In the genomic region with DNA sequence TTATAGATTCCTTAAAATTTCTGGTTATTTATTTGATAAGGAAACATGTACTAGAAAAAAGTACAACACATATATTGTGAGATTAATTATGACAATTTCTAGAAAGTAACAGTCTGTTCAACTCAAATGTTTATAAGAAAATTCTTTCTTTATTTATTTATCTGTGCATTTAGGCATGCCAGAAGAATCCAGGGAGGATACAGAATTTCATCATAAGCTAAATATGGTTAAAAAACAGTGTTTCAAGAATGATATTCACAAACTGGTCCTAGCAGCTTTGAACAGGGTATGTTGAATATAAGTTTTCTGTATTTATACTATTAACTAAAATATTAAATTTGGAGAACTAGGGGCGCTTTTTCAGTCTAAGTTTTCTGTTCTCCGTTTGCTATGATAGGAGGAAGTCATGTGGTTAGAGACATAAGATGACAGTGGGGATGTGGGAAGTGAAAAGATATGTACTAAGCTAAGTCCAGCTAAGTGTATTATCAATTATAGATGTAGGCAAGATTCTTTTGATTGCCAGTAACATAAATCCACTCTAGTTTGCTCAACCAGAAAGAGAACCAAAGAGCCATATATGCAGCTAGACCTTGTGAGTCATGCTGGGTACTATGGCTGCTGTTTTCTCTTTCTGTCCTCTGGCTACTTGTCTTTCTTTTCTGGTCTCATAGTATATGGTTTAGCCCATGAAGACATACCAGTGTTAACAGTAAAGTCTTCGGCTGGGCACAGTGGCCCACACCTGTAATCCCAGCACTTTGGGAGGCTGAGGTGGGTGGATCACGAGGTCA, we compare ENCODE assay signal across 19 cellular contexts. TPM values are rescaled to one million over a fixed set of nuclear protein-coding genes. Genes with fewer than 3 reads are reported as not detected.
DNase-seq lines count a peak whose midpoint lies in the region; ATAC-seq, FAIRE-seq and TF ChIP-seq lines count a peak whose summit lies in the region.
"Had no signal": no experiment of that assay in that cellular context is flagged by ENCODE, and none has a peak within 500 bp of the region (broad histone marks: within the 10 kb centered on the region; RNA-seq: fewer than 3 reads in every experiment).

No MANE protein-coding gene starts in this region.

- H3K4me1 ChIP-seq in PC-9 (replicated peaks; ENCODE audit: insufficient read depth) (no peaks in the 10 kb centered on the region), psoas muscle (no peaks in the 10 kb centered on the region)
- H3K4me1 ChIP-seq: adrenal gland, thyroid gland had no signal

- no peak for TF ChIP-seq POLR2A in H54 (IDR thresholded peaks at IDR 0.05; ENCODE audit: low read depth, low read length)

- no peaks in the 10 kb centered on the region for H3K79me2 ChIP-seq in PC-9 (ENCODE audit: low read depth)

- CTCF ChIA-PET in PC-9 (lab: Charles Lee) = no interaction called here

- H3K4me2 ChIP-seq in PC-9 = no peak overlapping the region
- H3K4me2 ChIP-seq: SK-N-SH had no signal

- POLR2A ChIA-PET in PC-9 (lab: Charles Lee; ENCODE audit: unreplicated experiment) = no interaction called here

- BruUV-seq in PC-9 (replicated peaks; lab: Mats Ljungman, UMichigan) = no TSS peak

- H3K4me3 ChIP-seq in PC-9 (no peak overlapping the region), psoas muscle (no peak overlapping the region)
- H3K4me3 ChIP-seq: adrenal gland, skin epidermis, thyroid gland had no signal

- DNase-seq in PC-9 (no peak), iris pigment epithelial cell (ENCODE audit: low read depth) (peak; percentile 73), H54 (ENCODE audit: insufficient read length, low spot score) (no peak), psoas muscle (no peak)
- DNase-seq: activated CD8-positive, alpha-beta T cell treated with anti-CD3 and anti-CD28 coated beads, Interleukin-2, amount 10 ng/mL, durations not matched to agents 7 days and 5 days; adrenal gland; caudate nucleus; effector memory CD4-positive, alpha-beta T cell; GDM1; NCI-H1694 treated with DMSO at 0.1 percent for 48 hours; NCI-H446; SK-N-SH; thyroid gland had no signal

- H3K9me3 ChIP-seq in PC-9 (ENCODE audit: insufficient read depth, low read depth) = no peaks in the 10 kb centered on the region
- no peaks in the 10 kb centered on the region for H3K9me3 ChIP-seq in psoas muscle
- H3K9me3 ChIP-seq: adrenal gland, SK-N-SH, thyroid gland had no signal

- TF ChIP-seq CTCF in PC-9 (conservative IDR thresholded peaks at IDR 0.05) (no peak), psoas muscle (IDR thresholded peaks at IDR 0.05) (no peak)

- intact Hi-C loops in PC-9 (cut with micrococcal nuclease; ENCODE audit: unreplicated experiment) = no loop called here
- intact Hi-C loops in psoas muscle (cut with DNase I) = no loop called here

- H3F3A ChIP-seq in PC-9 (ENCODE audit: insufficient read depth, low read depth) = no peaks in the 10 kb centered on the region

- H4K20me1 ChIP-seq in PC-9 (ENCODE audit: insufficient read depth) = no peaks in the 10 kb centered on the region

- peak overlapping the region; percentile 22; the same call in 1 of the 2 replicates for H2AFZ ChIP-seq in PC-9

- H3K27ac ChIP-seq in PC-9 (no peak overlapping the region), psoas muscle (no peak overlapping the region)
- H3K27ac ChIP-seq: adrenal gland, skin epidermis, thyroid gland had no signal

- no peaks in the 10 kb centered on the region for H3K9me2 ChIP-seq in PC-9 (ENCODE audit: insufficient read depth)
- H3K9me2 ChIP-seq: SK-N-SH had no signal

- peak; percentile 33 for ATAC-seq in GM18502 (IDR thresholded peaks at IDR 0.05; ENCODE audit: poor library complexity, unreplicated experiment)
- peak; percentile 36 for ATAC-seq in HG02885 (IDR thresholded peaks at IDR 0.05; ENCODE audit: poor library complexity, unreplicated experiment)
- no peak for ATAC-seq in GM21576 (IDR thresholded peaks at IDR 0.05; ENCODE audit: unreplicated experiment)
- ATAC-seq in HG02870 (IDR thresholded peaks at IDR 0.05; ENCODE audit: unreplicated experiment) = no peak
- no peak for ATAC-seq in psoas muscle
- ATAC-seq: activated CD8-positive, alpha-beta T cell treated with anti-CD3 and anti-CD28 coated beads, Interleukin-2, amount 10 ng/mL, durations not matched to agents 7 days and 5 days had no signal

- H3K36me3 ChIP-seq in PC-9 (ENCODE audit: low read depth) (no peaks in the 10 kb centered on the region), psoas muscle (ENCODE audit: insufficient read depth in 1 of 2, low read depth in 1 of 2) (peaks cover 0 to 40% of the 10 kb centered on the region in 2 donors)
- H3K36me3 ChIP-seq: adrenal gland, thyroid gland had no signal

- WGBS in psoas muscle, 3 donors = 72 to 83% (median 74%) methylated on average over 4 of the region's 4 CpGs

- H3K27me3 ChIP-seq in PC-9 (ENCODE audit: insufficient read depth, low read depth) (no peaks in the 10 kb centered on the region), psoas muscle (ENCODE audit: insufficient read depth in 3 of 3, low read length in 2 of 3) (no peaks in the 10 kb centered on the region)
- H3K27me3 ChIP-seq: adrenal gland, thyroid gland had no signal

- no peak for FAIRE-seq in H54 (lab: Jason Lieb, UNC)

RNA-seq across cellular contexts. Expression of a gene that starts 39.0 kb away (rescaled TPM):
- total RNA-seq in PC-9 (2021) = 0.26 and 0.48 TPM in 2 replicates
- 1 to 10 TPM; 4.7 to 8.4 (median 6.8) TPM for total RNA-seq in psoas muscle
- 1 to 10 TPM in 2 of 3 donors, under 1 TPM in 1; 0.74 to 3.7 (median 1.8) TPM for polyA plus RNA-seq in psoas muscle
- total RNA-seq: osteocyte had no signal

Comparison
In these comparisons a context has a peak if more than half of its experiments do, and no peak if none do; other contexts are left out.
1. ATAC-seq: peak in GM18502 (single experiment) and HG02885 (single experiment); none in GM21576 (single experiment), HG02870 (single experiment) and psoas muscle (0 of 4).